ENCODE assay signal across 24 cellular contexts in the genomic region with DNA sequence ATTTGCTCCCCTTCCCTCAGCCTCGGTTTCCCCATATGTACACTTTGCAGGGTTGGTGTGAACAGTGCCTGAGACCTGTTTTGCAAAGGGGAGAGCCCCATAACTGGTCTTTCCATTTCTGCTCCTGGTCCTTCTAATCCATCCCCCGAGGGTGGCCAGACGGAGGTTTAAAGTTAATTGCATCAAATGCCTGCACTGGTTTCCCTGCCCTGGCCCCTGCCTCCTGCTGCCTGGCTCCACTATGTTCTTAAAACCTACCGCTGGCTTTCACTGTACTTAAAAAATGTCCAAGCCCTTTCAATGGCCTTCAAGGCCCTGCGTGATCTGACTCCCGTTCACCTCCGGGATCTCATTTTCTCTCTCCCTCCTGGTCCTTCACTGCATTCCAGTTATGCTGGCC.
DNase-seq lines count a peak whose midpoint lies in the region; ATAC-seq and TF ChIP-seq lines count a peak whose summit lies in the region.
"Had no signal": no experiment of that assay in that cellular context is flagged by ENCODE, and none has a peak within 500 bp of the region (broad histone marks: within the 10 kb centered on the region; RNA-seq: fewer than 3 reads in every experiment).

No MANE protein-coding gene starts in this region.

- no peak overlapping the region for H3K4me3 Mint-ChIP-seq in endodermal cell
- no peak overlapping the region for H3K4me3 Mint-ChIP-seq in stimulated activated effector memory CD8-positive, alpha-beta T cell treated with anti-CD3 and anti-CD28 coated beads, Interleukin-12 subunit alpha, Interleukin-12 subunit beta, amount 100 ng/mL, for 72 hours

- H3K27ac ChIP-seq in BLaER1: no peak overlapping the region
- H3K27ac ChIP-seq in endodermal cell (ENCODE audit: low read depth, low read length): no peak overlapping the region
- H3K27ac ChIP-seq in upper lobe of left lung: no peak overlapping the region
- H3K27ac ChIP-seq: A549, PC-9, SJSA1 had no signal

- no peaks in the 10 kb centered on the region for H3K36me3 Mint-ChIP-seq in endodermal cell (ENCODE audit: low read depth)
- H3K36me3 Mint-ChIP-seq in stimulated activated effector memory CD8-positive, alpha-beta T cell treated with anti-CD3 and anti-CD28 coated beads, Interleukin-12 subunit alpha, Interleukin-12 subunit beta, amount 100 ng/mL, for 72 hours: no peaks in the 10 kb centered on the region

- ATAC-seq in sciatic nerve (no peak), upper lobe of left lung (ENCODE audit: low FRiP score in 2 of 2) (no peak)
- no peak for ATAC-seq in stimulated activated effector memory CD8-positive, alpha-beta T cell treated with anti-CD3 and anti-CD28 coated beads, Interleukin-12 subunit alpha, Interleukin-12 subunit beta, amount 100 ng/mL, for 72 hours
- ATAC-seq: A549, HCT116 had no signal

- TF ChIP-seq CTCF in endodermal cell (conservative IDR thresholded peaks at IDR 0.05) (no peak), upper lobe of left lung (IDR thresholded peaks at IDR 0.05) (no peak)

- H3K9ac ChIP-seq in BLaER1 (no peak overlapping the region), endodermal cell (ENCODE audit: extremely low read depth, low read length, poor library complexity, severe bottlenecking) (no peak overlapping the region)

- H3K4me1 ChIP-seq in BLaER1: peaks cover 44% of the 10 kb centered on the region
- peaks cover 5% of the 10 kb centered on the region for H3K4me1 ChIP-seq in endodermal cell (ENCODE audit: control insufficient read depth, insufficient read depth, low read length)
- H3K4me1 ChIP-seq in upper lobe of left lung: no peaks in the 10 kb centered on the region

- peaks cover 5% of the 10 kb centered on the region for H3K9me3 Mint-ChIP-seq in endodermal cell
- H3K9me3 Mint-ChIP-seq in stimulated activated effector memory CD8-positive, alpha-beta T cell treated with anti-CD3 and anti-CD28 coated beads, Interleukin-12 subunit alpha, Interleukin-12 subunit beta, amount 100 ng/mL, for 72 hours: no peaks in the 10 kb centered on the region

- H3K9me3 ChIP-seq in BLaER1: peaks cover 7% of the 10 kb centered on the region; the same call in 1 of the 2 replicates
- H3K9me3 ChIP-seq in endodermal cell (ENCODE audit: control insufficient read depth, low read length): peaks cover 5% of the 10 kb centered on the region
- no peaks in the 10 kb centered on the region for H3K9me3 ChIP-seq in upper lobe of left lung
- H3K9me3 ChIP-seq: A549, BE2C, SJSA1 had no signal

- intact Hi-C loops in sciatic nerve (cut with DNase I): no loop called here

- peaks cover 27% of the 10 kb centered on the region for H3K27me3 Mint-ChIP-seq in endodermal cell (ENCODE audit: insufficient read depth)

- TF ChIP-seq POLR2A in upper lobe of left lung (IDR thresholded peaks at IDR 0.05): no peak

- DNase-seq in NCI-H82 (lab: John Stamatoyannopoulos, UW): peak; percentile 88
- peak; percentile 30 for DNase-seq in endodermal cell
- DNase-seq in sciatic nerve (ENCODE audit: low spot score): peak; percentile 44
- DNase-seq in upper lobe of left lung: no peak
- DNase-seq in glomerular visceral epithelial cell (ENCODE audit: extremely low spot score): no peak
- no peak for DNase-seq in stimulated activated effector memory CD8-positive, alpha-beta T cell treated with anti-CD3 and anti-CD28 coated beads, Interleukin-12 subunit alpha, Interleukin-12 subunit beta, amount 100 ng/mL, for 72 hours (ENCODE audit: low spot score in 2 of 2)
- DNase-seq: BE2C, Calu3, DMS79 treated with DMSO at 0.1 percent for 48 hours, IMR-90, KG1, MG63, NCI-H1105 treated with DMSO at 0.1 percent for 48 hours, NCI-H146, NCI-H446, NCI-H524 treated with DMSO at 0.1 percent for 48 hours, NCI-H774, PC-9, Right ventricle myocardium superior, RPMI8226 had no signal

- peaks cover 17% of the 10 kb centered on the region for H3K4me1 Mint-ChIP-seq in endodermal cell
- H3K4me1 Mint-ChIP-seq in stimulated activated effector memory CD8-positive, alpha-beta T cell treated with anti-CD3 and anti-CD28 coated beads, Interleukin-12 subunit alpha, Interleukin-12 subunit beta, amount 100 ng/mL, for 72 hours: no peaks in the 10 kb centered on the region

- no peak overlapping the region for H3K27ac Mint-ChIP-seq in endodermal cell
- no peak overlapping the region for H3K27ac Mint-ChIP-seq in stimulated activated effector memory CD8-positive, alpha-beta T cell treated with anti-CD3 and anti-CD28 coated beads, Interleukin-12 subunit alpha, Interleukin-12 subunit beta, amount 100 ng/mL, for 72 hours

- no peak overlapping the region for H3K4me3 ChIP-seq in BLaER1
- no peak overlapping the region for H3K4me3 ChIP-seq in endodermal cell (ENCODE audit: low read length)
- H3K4me3 ChIP-seq in upper lobe of left lung: no peak overlapping the region
- H3K4me3 ChIP-seq: A549, MG63, PC-9, SJSA1 had no signal

- H3K36me3 ChIP-seq in BLaER1 (no peaks in the 10 kb centered on the region), endodermal cell (ENCODE audit: control insufficient read depth, insufficient read depth, low read length) (no peaks in the 10 kb centered on the region), upper lobe of left lung (no peaks in the 10 kb centered on the region)
- H3K36me3 ChIP-seq: BE2C, MG63, SJSA1 had no signal

- 84 to 86% methylated on average over 6 to 7 of the region's 7 CpGs for WGBS in endodermal cell (ENCODE audit: insufficient coverage in 1 of 2, insufficient read length in 1 of 2), 2 experiments
- WGBS in upper lobe of left lung, 2 donors: 86 to 92% methylated on average over 7 of the region's 7 CpGs

- no peak for TF ChIP-seq EP300 in upper lobe of left lung (IDR thresholded peaks at IDR 0.05)

- H3K4me2 ChIP-seq in BLaER1: 0 out of 2 replicates have a peak overlapping the region, but pooled peaks have one; percentile 11
- H3K4me2 ChIP-seq: A549, PC-9 had no signal

- no peaks in the 10 kb centered on the region for H4K20me1 ChIP-seq in BLaER1

- H3K27me3 ChIP-seq in BLaER1: no peaks in the 10 kb centered on the region
- H3K27me3 ChIP-seq in endodermal cell (ENCODE audit: control insufficient read depth, insufficient read depth, low read length, poor library complexity, severe bottlenecking): peaks cover 83% of the 10 kb centered on the region
- no peaks in the 10 kb centered on the region for H3K27me3 ChIP-seq in upper lobe of left lung
- H3K27me3 ChIP-seq: BE2C, MG63, SJSA1 had no signal

Comparison
In these comparisons a context has a peak if more than half of its experiments do, and no peak if none do; other contexts are left out.
1. DNase-seq: peak in NCI-H82 (single experiment), endodermal cell (single experiment) and sciatic nerve (single experiment); none in upper lobe of left lung (0 of 2), glomerular visceral epithelial cell (single experiment) and stimulated activated effector memory CD8-positive, alpha-beta T cell treated with anti-CD3 and anti-CD28 coated beads, Interleukin-12 subunit alpha, Interleukin-12 subunit beta, amount 100 ng/mL, for 72 hours (0 of 2).